In the genomic region with DNA sequence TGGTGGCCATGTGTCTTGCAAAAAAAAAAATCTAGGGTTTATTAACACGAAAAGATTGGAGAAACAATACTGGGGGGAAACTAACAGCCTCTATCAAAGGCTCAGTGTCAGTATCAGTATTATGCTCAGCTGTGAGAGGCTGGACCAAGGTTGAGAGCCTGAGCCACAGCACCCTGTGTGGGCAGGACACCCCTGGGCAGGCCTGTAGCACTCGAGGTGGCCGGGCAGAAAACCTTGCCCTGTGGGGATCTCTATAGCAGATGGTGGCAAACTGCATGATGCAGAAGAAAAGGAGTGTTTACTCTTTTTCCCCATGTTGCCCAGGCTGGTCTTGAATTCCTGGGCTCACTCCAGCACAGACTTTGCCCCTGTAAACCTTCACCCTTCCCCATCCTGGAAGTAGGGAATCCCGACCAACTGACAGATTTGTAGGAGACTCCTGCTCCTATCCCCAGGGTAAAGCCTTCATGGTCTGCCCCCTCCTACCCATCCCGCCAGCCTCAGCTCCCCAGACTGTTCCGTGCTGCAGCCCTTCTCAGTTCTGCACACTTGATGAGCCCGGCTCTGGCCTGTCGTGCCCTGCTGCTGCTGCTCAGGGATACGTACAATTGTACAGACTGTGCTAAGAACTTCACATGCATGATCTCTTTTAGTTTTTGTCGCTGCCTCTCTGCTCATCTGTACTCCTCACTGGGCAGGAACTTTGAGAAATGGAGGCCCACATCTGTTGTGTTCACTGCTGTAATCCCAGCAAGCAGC, we compare ENCODE assay signal across 25 cellular contexts.
"Had no signal": no experiment of that assay in that cellular context is flagged by ENCODE, and none has a peak within 500 bp of the region (broad histone marks: within the 10 kb centered on the region; RNA-seq: fewer than 3 reads in every experiment).

No MANE protein-coding gene starts in this region.

- H3K4me3 Mint-ChIP-seq: activated CD4-positive, alpha-beta T cell treated with anti-CD3 and anti-CD28 coated beads for 36 hours; mesothelial cell of epicardium; naive thymus-derived CD4-positive, alpha-beta T cell; T-cell; T-helper 2 cell treated with Interferon-gamma antibody and Interleukin-4, amounts not matched to agents 5 μg/mL and 100 μg/mL, for 36 hours had no signal

- H3K27me3 Mint-ChIP-seq: activated CD4-positive, alpha-beta T cell treated with anti-CD3 and anti-CD28 coated beads for 36 hours; T-cell had no signal

- H3K27ac Mint-ChIP-seq: activated CD4-positive, alpha-beta T cell treated with anti-CD3 and anti-CD28 coated beads for 36 hours; mesothelial cell of epicardium; T-helper 2 cell treated with Interferon-gamma antibody and Interleukin-4, amounts not matched to agents 5 μg/mL and 100 μg/mL, for 36 hours had no signal

- DNase-seq: activated CD4-positive, alpha-beta T cell treated with anti-CD3 and anti-CD28 coated beads for 36 hours; activated CD4-positive, alpha-beta T cell treated with anti-CD3 and anti-CD28 coated beads, Interleukin-2, amount 50 U/mL, for 48 hours; activated CD4-positive, CD25-positive, alpha-beta regulatory T cell; activated CD8-positive, alpha-beta memory T cell treated with anti-CD3 and anti-CD28 coated beads for 24 hours; activated gamma-delta T cell treated with Interleukin-2 at 50 U/mL for 16 hours; activated naive CD4-positive, alpha-beta T cell treated with anti-CD3 and anti-CD28 coated beads, Interleukin-2, amount 50 U/mL, for 16 hours; dorsolateral prefrontal cortex; effector memory CD4-positive, alpha-beta T cell; islet precursor cell; left ventricle myocardium superior; naive thymus-derived CD4-positive, alpha-beta T cell; pancreas; stimulated activated CD4-positive, alpha-beta T cell treated with anti-CD3 and anti-CD28 coated beads, Interleukin-12 subunit alpha, Interleukin-12 subunit beta, amount 100 ng/mL, for 4 hours; stimulated activated CD4-positive, alpha-beta T cell treated with anti-CD3 and anti-CD28 coated beads, Interleukin-4, amount 100 ng/mL, for 1 hour; stomach; T-cell had no signal

- ATAC-seq: activated CD4-positive, alpha-beta T cell treated with anti-CD3 and anti-CD28 coated beads for 36 hours; naive thymus-derived CD4-positive, alpha-beta T cell; T-cell had no signal

- H3K27ac ChIP-seq: brain microvascular endothelial cell, coronary artery, dorsolateral prefrontal cortex, pancreas, prostate gland, skin epidermis, stomach, suprapubic skin, tibial nerve had no signal

- H3K9me3 ChIP-seq: pancreas, prostate gland, stomach, suprapubic skin, tibial nerve had no signal

- H3K9me3 Mint-ChIP-seq: mesothelial cell of epicardium; naive thymus-derived CD4-positive, alpha-beta T cell; neural crest cell; T-cell; T-helper 2 cell treated with Interferon-gamma antibody and Interleukin-4, amounts not matched to agents 5 μg/mL and 100 μg/mL, for 36 hours had no signal

- H3K36me3 Mint-ChIP-seq: mesothelial cell of epicardium; naive thymus-derived CD4-positive, alpha-beta T cell; T-cell had no signal

- H3K4me1 Mint-ChIP-seq: activated CD4-positive, alpha-beta T cell treated with anti-CD3 and anti-CD28 coated beads for 36 hours; naive thymus-derived CD4-positive, alpha-beta T cell; T-cell had no signal

- H3K27me3 ChIP-seq: brain microvascular endothelial cell, dorsolateral prefrontal cortex, pancreas, stomach, suprapubic skin, tibial nerve had no signal

- H3K4me1 ChIP-seq: pancreas, prostate gland, tibial nerve had no signal

- H3K4me3 ChIP-seq: coronary artery, dorsolateral prefrontal cortex, pancreas, prostate gland, skin epidermis, stomach, suprapubic skin, tibial nerve had no signal

- H3K36me3 ChIP-seq: brain microvascular endothelial cell, pancreas, prostate gland, stomach, suprapubic skin, tibial nerve had no signal
